ENCODE assay signal across 14 cellular contexts in genomic region chr4:173504181-173504503, GRCh38. TPM values are rescaled to one million over a fixed set of nuclear protein-coding genes. Genes with fewer than 3 reads are reported as not detected.
A peak's percentile ranks its signal among the peaks of the same experiment; 100 is the strongest.
DNase-seq lines count a peak whose midpoint lies in the region; ATAC-seq and TF ChIP-seq lines count a peak whose summit lies in the region.
"Had no signal": no experiment of that assay in that cellular context is flagged by ENCODE, and none has a peak within 500 bp of the region (broad histone marks: within the 10 kb centered on the region; RNA-seq: fewer than 3 reads in every experiment).

No MANE protein-coding gene starts in this region.

- WGBS in gastroesophageal sphincter (ENCODE audit: low coverage in 1 of 2), 2 donors = 7 to 15% methylated on average over 2 to 3 of the region's 7 CpGs

- CTCF ChIA-PET in PC-3 (lab: Charles Lee) = interaction anchor here (0.7 kb wide), 1 partner anchor 14 kb away, joined by 4 read pairs; no protein-coding TSS in a partner anchor

- H3K4me3 ChIP-seq in PC-3 (ENCODE audit: low read length) (no peak overlapping the region), fibroblast of pulmonary artery (replicated peaks; ENCODE audit: low read depth, low read length) (no peak overlapping the region), stomach smooth muscle (ENCODE audit: low read length in 2 of 2) (peak overlapping the region; percentile 41 to 55), gastroesophageal sphincter (peak overlapping the region in 1 of 2 donors; percentile 2)

- intact Hi-C loops in PC-3 (cut with micrococcal nuclease) = no loop called here

- peak; percentile 3 for DNase-seq in HuH-7.5 (ENCODE audit: low spot score)
- peak; percentile 33 for DNase-seq in PC-3
- peak; percentile 40 for DNase-seq in fibroblast of pulmonary artery (ENCODE audit: low read depth)
- DNase-seq in globus pallidus (ENCODE audit: low spot score) = no peak
- DNase-seq: DMS79 treated with DMSO at 0.1 percent for 48 hours; IMR-90; NCI-H1436; NCI-H2029 treated with DMSO at 0.1 percent for 48 hours; NCI-H524 treated with DMSO at 0.1 percent for 48 hours; NK-92 treated with Interleukin-12 subunit alpha and Interleukin-12 subunit beta, amount 100 ng/mL, for 24 hours had no signal

- H3K9ac ChIP-seq in PC-3 (ENCODE audit: low read length) (no peak overlapping the region), stomach smooth muscle (ENCODE audit: low read length in 2 of 2) (no peak overlapping the region)

- H3K4me2 ChIP-seq in PC-3 (ENCODE audit: low read length) = no peak overlapping the region

- ATAC-seq in PC-3 = no peak
- no peak for ATAC-seq in gastroesophageal sphincter
- ATAC-seq in HG03045 (IDR thresholded peaks at IDR 0.05; ENCODE audit: unreplicated experiment) = no peak
- ATAC-seq: CD8-positive, alpha-beta T cell had no signal

- no peak for TF ChIP-seq CTCF in PC-3 (conservative IDR thresholded peaks at IDR 0.05; ENCODE audit: low read depth, low read length)
- no peak for TF ChIP-seq CTCF in fibroblast of pulmonary artery (IDR thresholded peaks at IDR 0.05; ENCODE audit: low read length, missing control alignments)
- no peak for TF ChIP-seq CTCF in gastroesophageal sphincter (IDR thresholded peaks at IDR 0.05)

- POLR2A ChIA-PET in PC-3 (lab: Charles Lee; ENCODE audit: unreplicated experiment) = no interaction called here

- H3K27me3 ChIP-seq in PC-3 (ENCODE audit: low read length) (no peaks in the 10 kb centered on the region), stomach smooth muscle (ENCODE audit: control insufficient read depth in 1 of 2, insufficient read depth in 2 of 2, low read length in 2 of 2) (no peaks in the 10 kb centered on the region), gastroesophageal sphincter (peaks cover 73% of the 10 kb centered on the region)

- H3F3A ChIP-seq in PC-3 (ENCODE audit: low read length, unreplicated experiment) = no peaks in the 10 kb centered on the region

- H3K27ac ChIP-seq in PC-3 (ENCODE audit: low read length) = no peak overlapping the region
- peak overlapping the region; percentile 6 for H3K27ac ChIP-seq in stomach smooth muscle (ENCODE audit: low read length)
- no peak overlapping the region for H3K27ac ChIP-seq in gastroesophageal sphincter

- BruUV-seq in PC-3 (replicated peaks; lab: Mats Ljungman, UMichigan) = no TSS peak

- H2AFZ ChIP-seq in PC-3 (ENCODE audit: low read length) = no peak overlapping the region

- TF ChIP-seq EP300 in gastroesophageal sphincter (IDR thresholded peaks at IDR 0.05) = no peak

- H3K36me3 ChIP-seq in PC-3 (ENCODE audit: low read depth, low read length) = no peaks in the 10 kb centered on the region
- H3K36me3 ChIP-seq in stomach smooth muscle (ENCODE audit: control insufficient read depth in 2 of 2, insufficient read depth in 2 of 2, low read length in 2 of 2) = no peaks in the 10 kb centered on the region
- H3K36me3 ChIP-seq in gastroesophageal sphincter = no peaks in the 10 kb centered on the region

- H3K9me2 ChIP-seq in PC-3 (replicated peaks; ENCODE audit: low read length) = no peaks in the 10 kb centered on the region

- H3K79me2 ChIP-seq in PC-3 (ENCODE audit: low read length) = no peaks in the 10 kb centered on the region

- no peak for TF ChIP-seq POLR2A in gastroesophageal sphincter (IDR thresholded peaks at IDR 0.05)

- H3K4me1 ChIP-seq in PC-3 (ENCODE audit: insufficient read depth, low read length) = no peaks in the 10 kb centered on the region
- H3K4me1 ChIP-seq in stomach smooth muscle (ENCODE audit: control insufficient read depth, insufficient read depth, low read length) = peaks cover 50% of the 10 kb centered on the region
- H3K4me1 ChIP-seq in gastroesophageal sphincter = peaks cover 0 to 40% (median 5%) of the 10 kb centered on the region in 3 donors

- H4K20me1 ChIP-seq in PC-3 (ENCODE audit: low read length) = no peaks in the 10 kb centered on the region

- no peaks in the 10 kb centered on the region for H3K9me3 ChIP-seq in PC-3 (ENCODE audit: low read length)
- H3K9me3 ChIP-seq in stomach smooth muscle (ENCODE audit: control insufficient read depth in 2 of 2, low read length in 2 of 2) = no peaks in the 10 kb centered on the region
- H3K9me3 ChIP-seq in gastroesophageal sphincter = no peaks in the 10 kb centered on the region

RNA-seq across cellular contexts. Expression of gene HAND2, which starts 25.9 kb away (rescaled TPM):
- total RNA-seq in PC-3 (2014; rRNA removed) (not detected in 2 replicates), gastroesophageal sphincter (100 to 1,000 TPM in 3 of 4 donors, 10 to 100 TPM in 1; 73.0 to 138 (median 128) TPM)
- total RNA-seq: CD8-positive, alpha-beta T cell had no signal

Comparison
In these comparisons a context has a peak if more than half of its experiments do, and no peak if none do; other contexts are left out.
1. H3K4me3 ChIP-seq: peak in stomach smooth muscle (2 of 2); none in PC-3 (single experiment) and fibroblast of pulmonary artery (single experiment).
2. RNA of gene HAND2, which starts 25.9 kb away (total RNA-seq): 73.0 to 138 TPM in gastroesophageal sphincter; not detected in PC-3; every median in the first group is over 10 times any median in the second.